8 cellular contexts compared by ENCODE assay signal in the genomic region with DNA sequence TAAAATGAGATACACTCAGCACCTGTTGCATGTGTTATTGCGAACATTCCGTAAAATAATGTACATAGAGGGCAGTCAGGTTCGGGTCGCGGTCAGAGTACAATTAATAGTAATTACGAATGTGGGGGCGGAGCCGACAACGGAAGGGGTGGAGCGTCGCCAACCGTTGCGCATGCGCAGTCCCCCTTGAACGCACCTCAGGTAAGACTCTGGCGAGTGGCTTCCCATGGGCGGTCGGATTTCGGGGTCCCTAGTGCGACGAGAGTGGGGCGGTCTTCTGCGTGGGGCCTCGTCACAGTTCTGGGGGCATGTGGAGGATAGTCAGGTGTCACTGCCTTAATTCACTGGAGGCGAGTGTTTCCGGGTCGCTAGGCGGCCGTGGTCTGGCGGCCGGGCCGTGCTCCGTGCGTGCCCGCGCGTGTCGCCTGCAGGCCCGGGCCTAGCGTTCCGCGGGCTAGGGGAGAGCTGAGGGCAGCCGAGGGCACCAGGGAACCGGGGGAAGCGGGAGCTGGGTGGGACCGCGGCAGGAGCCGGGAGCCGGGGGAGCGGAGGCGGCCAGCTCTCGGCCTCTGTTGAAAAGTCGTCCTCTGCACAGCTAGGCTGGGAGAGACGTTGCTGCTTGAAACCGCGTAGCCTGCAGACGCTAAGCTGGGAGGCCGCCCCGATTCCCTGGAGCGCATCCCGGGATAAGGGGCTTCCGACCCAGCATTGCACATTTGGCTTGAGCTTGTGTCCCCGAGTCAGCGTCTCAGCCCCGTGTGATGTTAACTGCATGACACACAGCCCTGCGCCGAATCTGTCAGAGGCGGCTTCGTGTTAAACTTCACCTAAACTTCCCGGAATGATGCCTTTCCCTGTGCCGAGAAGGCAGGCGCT.
DNase-seq lines count a peak whose midpoint lies in the region; ATAC-seq and TF ChIP-seq lines count a peak whose summit lies in the region.

A gene (plus strand): TSS at position 177 of the 876 bp plus-strand sequence. CDS start 3,209 bp downstream, outside the sequence.

- no peak for TF ChIP-seq CTCF in VCaP (conservative IDR thresholded peaks at IDR 0.05)

- peak within 1 kb of the TSS; percentile 87 for H3K27ac ChIP-seq in VCaP

- DNase-seq in ACHN (peak; percentile 74), NCI-H2196 treated with DMSO at 0.1 percent for 48 hours (lab: John Stamatoyannopoulos, UW; ENCODE audit: unreplicated experiment) (peak; percentile 49), T47D (ENCODE audit: low read depth in 1 of 2, low spot score in 1 of 2) (peak; percentile 73 to 84), iPS-NIHi7 (ENCODE audit: extremely low spot score) (peak; percentile 81)
- DNase-seq in stimulated activated CD4-positive, alpha-beta T cell treated with anti-CD3 and anti-CD28 coated beads, Interleukin-12 subunit alpha, Interleukin-12 subunit beta, amount 100 ng/mL, for 48 hours (ENCODE audit: low read depth in 2 of 3, low spot score in 1 of 3): peak; percentile 84 to 90 (median 84)

- in situ Hi-C loops in ACHN (cut with HindIII; ENCODE audit: low pct_ligation_motif_present, low pct_unique_long_range_greater_than_20kb, low sequenced_read_pairs): no loop called here
- in situ Hi-C loops in T47D (cut with HindIII; ENCODE audit: low pct_unique_long_range_greater_than_20kb, low sequenced_read_pairs): no loop called here

- ATAC-seq in GM18870 (IDR thresholded peaks at IDR 0.05; ENCODE audit: unreplicated experiment) (peak; percentile 57), HG03135 (IDR thresholded peaks at IDR 0.05; ENCODE audit: unreplicated experiment) (peak; percentile 73)

Comparison
In these comparisons a context has a peak if more than half of its experiments do, and no peak if none do; other contexts are left out.
1. Peak in every context shown above with its lines: DNase-seq, ATAC-seq and H3K27ac ChIP-seq.